25 cellular contexts compared by ENCODE assay signal in genomic region chr3:160665231-160665630, GRCh38. TPM values are rescaled to one million over a fixed set of nuclear protein-coding genes. Genes with fewer than 3 reads are reported as not detected.
A peak's percentile ranks its signal among the peaks of the same experiment; 100 is the strongest.
DNase-seq lines count a peak whose midpoint lies in the region; ATAC-seq and TF ChIP-seq lines count a peak whose summit lies in the region.
"Had no signal": no experiment of that assay in that cellular context is flagged by ENCODE, and none has a peak within 500 bp of the region (broad histone marks: within the 10 kb centered on the region; RNA-seq: fewer than 3 reads in every experiment).

No MANE protein-coding gene starts in this region.

- POLR2A ChIA-PET in PC-9 (lab: Charles Lee; ENCODE audit: unreplicated experiment), result no interaction called here
- POLR2A ChIA-PET in Caco-2 (lab: Charles Lee), result no interaction called here

- peaks cover 12% of the 10 kb centered on the region for H3K9me3 Mint-ChIP-seq in Caco-2 (ENCODE audit: unreplicated experiment)
- H3K9me3 Mint-ChIP-seq: activated T-cell treated with anti-CD3 and anti-CD28 coated beads, Interleukin-2, amount 50 U/mL, for 4 hours; effector memory CD8-positive, alpha-beta T cell had no signal

- H3K27ac Mint-ChIP-seq in Caco-2 (ENCODE audit: unreplicated experiment), result no peak overlapping the region
- H3K27ac Mint-ChIP-seq: effector memory CD8-positive, alpha-beta T cell had no signal

- no peak overlapping the region for H3K23ac ChIP-seq in neuronal stem cell (ENCODE audit: low read depth, low read length, poor library complexity)

- no peaks in the 10 kb centered on the region for H3K27me3 Mint-ChIP-seq in Caco-2 (ENCODE audit: insufficient read depth, unreplicated experiment)

- intact Hi-C loops in PC-9 (cut with micrococcal nuclease; ENCODE audit: unreplicated experiment), result no loop called here
- intact Hi-C loops in Caco-2 (cut with micrococcal nuclease; ENCODE audit: unreplicated experiment), result no loop called here

- no peak overlapping the region for H3K18ac ChIP-seq in neuronal stem cell (ENCODE audit: low read length)

- peak overlapping the region; percentile 37; the same call in 1 of the 2 replicates for H3K4me2 ChIP-seq in PC-9
- no peak overlapping the region for H3K4me2 ChIP-seq in neuronal stem cell (ENCODE audit: insufficient read depth, low read length, poor library complexity, severe bottlenecking)
- H3K4me2 ChIP-seq: BLaER1 had no signal

- H3K4me1 Mint-ChIP-seq in Caco-2 (ENCODE audit: low read depth, unreplicated experiment), result peaks cover 22% of the 10 kb centered on the region

- BruUV-seq in PC-9 (replicated peaks; lab: Mats Ljungman, UMichigan) (no TSS peak), Caco-2 (replicated peaks; lab: Mats Ljungman, UMichigan) (no TSS peak)

- H3K9me3 ChIP-seq in PC-9 (ENCODE audit: insufficient read depth, low read depth) (0 out of 2 replicates have a peak, but pooled peaks cover 5% of the 10 kb centered on the region), neuronal stem cell (replicated peaks in 1 of 2; ENCODE audit: control insufficient read depth in 2 of 2, insufficient read depth in 1 of 2, low read depth in 1 of 2, low read length in 2 of 2) (no peaks in the 10 kb centered on the region), Caco-2 (no peaks in the 10 kb centered on the region)
- H3K9me3 ChIP-seq: BLaER1, breast epithelium had no signal

- ATAC-seq in HG02852 (IDR thresholded peaks at IDR 0.05; ENCODE audit: unreplicated experiment), result peak; percentile 28
- no peak for ATAC-seq in GM21723 (IDR thresholded peaks at IDR 0.05; ENCODE audit: unreplicated experiment)
- ATAC-seq: activated T-cell treated with anti-CD3 and anti-CD28 coated beads, Interleukin-2, amount 50 U/mL, for 4 hours; effector memory CD8-positive, alpha-beta T cell; left ventricle myocardium superior had no signal

- H3K9ac ChIP-seq in neuronal stem cell (ENCODE audit: low read depth, low read length, poor library complexity), result no peak overlapping the region
- H3K9ac ChIP-seq: BLaER1, KMS-11 had no signal

- H3K36me3 ChIP-seq in PC-9 (ENCODE audit: low read depth), result no peaks in the 10 kb centered on the region
- no peaks in the 10 kb centered on the region for H3K36me3 ChIP-seq in neuronal stem cell (replicated peaks in 1 of 2; ENCODE audit: control insufficient read depth in 2 of 2, insufficient read depth in 2 of 2, low read length in 2 of 2)
- no peaks in the 10 kb centered on the region for H3K36me3 ChIP-seq in Caco-2 (ENCODE audit: control insufficient read depth, insufficient read depth, low read length)
- H3K36me3 ChIP-seq: BLaER1, breast epithelium had no signal

- no peak overlapping the region for H4K8ac ChIP-seq in neuronal stem cell (ENCODE audit: low read depth, low read length)

- H2BK12ac ChIP-seq in neuronal stem cell (ENCODE audit: low read length), result no peak overlapping the region

- H4K91ac ChIP-seq in neuronal stem cell (ENCODE audit: low read depth, low read length, poor library complexity), result no peak overlapping the region

- H3K4ac ChIP-seq in neuronal stem cell (ENCODE audit: low read length), result no peak overlapping the region

- no peaks in the 10 kb centered on the region for H3K79me1 ChIP-seq in neuronal stem cell (ENCODE audit: low read depth, low read length)

- no peaks in the 10 kb centered on the region for H3K79me2 ChIP-seq in PC-9 (ENCODE audit: low read depth)

- peak; percentile 63 for DNase-seq in GM12865 (ENCODE audit: low read depth)
- no peak for DNase-seq in PC-9
- DNase-seq in neuronal stem cell (ENCODE audit: low spot score), result no peak
- DNase-seq in cerebellar cortex (ENCODE audit: low spot score), result no peak
- DNase-seq in NK-92 (lab: John Stamatoyannopoulos, UW; ENCODE audit: unreplicated experiment), result no peak
- no peak for DNase-seq in Caco-2
- DNase-seq: activated CD4-positive, alpha-beta T cell treated with anti-CD3 and anti-CD28 coated beads for 36 hours; activated naive CD4-positive, alpha-beta T cell treated with Interleukin-2 at 50 U/mL for 16 hours; activated T-cell treated with anti-CD3 and anti-CD28 coated beads, Interleukin-2, amount 50 U/mL, for 4 hours; effector memory CD8-positive, alpha-beta T cell; H7; left ventricle myocardium superior; NCI-H1436 treated with DMSO at 0.1 percent for 48 hours; NCI-H2107; NCI-H82; occipital lobe; stimulated activated CD4-positive, alpha-beta T cell treated with anti-CD3 and anti-CD28 coated beads, Interleukin-1b, Interleukin-23, amount 100 ng/mL, for 48 hours had no signal

- no peaks in the 10 kb centered on the region for H4K20me1 ChIP-seq in PC-9 (ENCODE audit: insufficient read depth)
- H4K20me1 ChIP-seq: BLaER1 had no signal

- no peaks in the 10 kb centered on the region for H3K36me3 Mint-ChIP-seq in Caco-2 (ENCODE audit: insufficient read depth, unreplicated experiment)

- H2BK5ac ChIP-seq in neuronal stem cell (ENCODE audit: low read length), result no peak overlapping the region

- 100% methylated on average over 1 of the region's 3 CpGs; no CpG with 5 or more reads in 1 of the 2 donors for WGBS in neuronal stem cell (ENCODE audit: extremely low coverage in 2 of 2, insufficient read length in 2 of 2, insufficient replicate concordance in 1 of 2), 2 donors

- no peak overlapping the region for H2BK15ac ChIP-seq in neuronal stem cell (ENCODE audit: low read length)

- no peak overlapping the region for H3K4me3 Mint-ChIP-seq in Caco-2 (ENCODE audit: unreplicated experiment)
- H3K4me3 Mint-ChIP-seq: activated CD4-positive, alpha-beta T cell treated with anti-CD3 and anti-CD28 coated beads for 36 hours; activated T-cell treated with anti-CD3 and anti-CD28 coated beads, Interleukin-2, amount 50 U/mL, for 4 hours; effector memory CD8-positive, alpha-beta T cell had no signal

- peak overlapping the region; percentile 72; the same call in 1 of the 2 replicates for H2AFZ ChIP-seq in PC-9
- H2AFZ ChIP-seq in neuronal stem cell (ENCODE audit: low read length), result peak overlapping the region; percentile 57

- H3F3A ChIP-seq in PC-9 (ENCODE audit: insufficient read depth, low read depth), result peaks cover 30% of the 10 kb centered on the region; the same call in 1 of the 2 replicates

- H3K27ac ChIP-seq in PC-9 (peak overlapping the region; percentile 67), neuronal stem cell (replicated peaks; ENCODE audit: low read length) (no peak overlapping the region)
- H3K27ac ChIP-seq: BLaER1, breast epithelium, KMS-11, SK-N-MC, skin epidermis had no signal

- no peak for TF ChIP-seq CTCF in GM12865 (IDR thresholded peaks at IDR 0.05; ENCODE audit: insufficient read depth, low read depth, low read length, missing control alignments)
- no peak for TF ChIP-seq CTCF in PC-9 (conservative IDR thresholded peaks at IDR 0.05)
- TF ChIP-seq CTCF in Caco-2 (IDR thresholded peaks at IDR 0.05; ENCODE audit: insufficient read depth in 1 of 2, low read depth in 1 of 2, low read length in 1 of 2, severe bottlenecking in 1 of 2, unreplicated experiment in 1 of 2), result no peak

- peaks cover 38% of the 10 kb centered on the region for H3K4me1 ChIP-seq in PC-9 (replicated peaks; ENCODE audit: insufficient read depth)
- peaks cover 9 to 24% of the 10 kb centered on the region in 2 donors for H3K4me1 ChIP-seq in neuronal stem cell (ENCODE audit: control insufficient read depth in 2 of 2, insufficient read depth in 1 of 2, low read depth in 1 of 2, low read length in 2 of 2)
- H3K4me1 ChIP-seq in Caco-2, result peaks cover 15% of the 10 kb centered on the region
- H3K4me1 ChIP-seq: BLaER1, breast epithelium had no signal

- no peak overlapping the region for H3K14ac ChIP-seq in neuronal stem cell (ENCODE audit: low read length)

- H3K27me3 ChIP-seq in PC-9 (ENCODE audit: insufficient read depth, low read depth) (no peaks in the 10 kb centered on the region), neuronal stem cell (ENCODE audit: control insufficient read depth in 3 of 3, insufficient read depth in 3 of 3, low read depth in 1 of 3, low read length in 3 of 3) (no peaks in the 10 kb centered on the region), Caco-2 (replicated peaks; ENCODE audit: control insufficient read depth, insufficient read depth, low read length) (no peaks in the 10 kb centered on the region)
- H3K27me3 ChIP-seq: BLaER1, breast epithelium had no signal

- CTCF ChIA-PET in PC-9 (lab: Charles Lee) (no interaction called here), Caco-2 (lab: Charles Lee) (no interaction called here)

- no peaks in the 10 kb centered on the region for H3K9me2 ChIP-seq in PC-9 (ENCODE audit: insufficient read depth)

- peak overlapping the region; percentile 57 for H3K4me3 ChIP-seq in GM12865 (ENCODE audit: low read depth, low read length)
- H3K4me3 ChIP-seq in PC-9, result no peak overlapping the region
- H3K4me3 ChIP-seq in neuronal stem cell (ENCODE audit: low read length in 2 of 2), result no peak overlapping the region
- no peak overlapping the region for H3K4me3 ChIP-seq in Caco-2 (ENCODE audit: low read depth, low read length)
- H3K4me3 ChIP-seq: BLaER1, breast epithelium, SK-N-MC, skin epidermis had no signal

- H2BK120ac ChIP-seq in neuronal stem cell (ENCODE audit: low read depth, low read length), result no peak overlapping the region

- H2AK5ac ChIP-seq in neuronal stem cell (ENCODE audit: low read depth, low read length), result no peak overlapping the region

RNA-seq across cellular contexts. Expression of gene ARL14, which starts 11.7 kb away (rescaled TPM):
- 13.0 and 17.6 TPM in 2 replicates for total RNA-seq in PC-9 (2021)
- not detected for polyA plus RNA-seq in neuronal stem cell (2013, experiment 1 of 2)
- not detected for polyA plus RNA-seq in neuronal stem cell (2013, experiment 2 of 2)
- 0.81 and 0.84 TPM in 2 replicates for total RNA-seq in Caco-2 (2022)
- total RNA-seq: activated CD4-positive, alpha-beta T cell treated with anti-CD3 and anti-CD28 coated beads for 36 hours; activated T-cell treated with anti-CD3 and anti-CD28 coated beads, Interleukin-2, amount 50 U/mL, for 4 hours; breast epithelium; fibroblast of villous mesenchyme; left ventricle myocardium superior; occipital lobe had no signal
